26 cellular contexts compared by ENCODE assay signal in the genomic region with DNA sequence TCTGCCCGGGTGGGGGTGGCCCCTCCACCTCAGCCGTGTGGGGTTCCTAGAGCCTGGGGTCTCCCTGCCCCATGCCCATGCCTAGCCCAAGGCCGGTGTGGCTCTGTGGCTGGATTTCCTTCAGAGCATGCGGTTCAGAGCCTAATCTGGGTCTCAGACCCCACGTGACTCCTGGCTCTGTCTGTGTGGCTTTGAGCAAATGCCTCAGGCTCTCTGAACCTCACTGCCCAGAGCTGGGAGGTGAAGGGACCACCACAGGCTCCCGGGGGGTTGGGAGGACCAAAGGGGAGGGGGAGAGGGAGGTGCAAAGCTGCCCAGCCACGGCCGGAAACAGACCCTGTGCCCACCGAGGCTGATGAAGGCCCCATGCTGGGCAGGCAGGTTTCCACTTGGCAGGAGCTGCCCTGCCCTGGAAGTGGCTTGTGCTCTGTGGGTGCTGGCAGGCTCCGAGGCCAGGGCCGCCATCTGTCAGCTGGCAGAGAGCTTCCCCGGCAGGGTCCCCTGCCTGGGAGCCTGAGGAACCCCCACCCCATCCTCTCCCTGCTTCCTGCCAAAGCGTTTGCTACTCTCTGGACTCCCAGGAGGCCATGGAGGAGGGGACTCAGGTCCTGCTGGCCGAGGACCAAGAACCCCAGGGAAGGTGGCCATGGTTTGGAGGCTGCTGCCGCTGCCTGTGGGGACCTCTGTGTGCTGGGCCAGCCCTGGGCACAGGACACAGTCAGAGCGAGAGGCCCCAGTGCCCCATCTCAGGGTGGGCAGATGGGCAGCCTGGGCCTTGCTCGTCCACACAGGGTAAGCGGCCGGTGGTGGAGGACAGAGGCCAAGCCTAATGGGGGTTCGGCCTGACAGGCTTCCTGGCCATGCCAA. TPM values are rescaled to one million over a fixed set of nuclear protein-coding genes. Genes with fewer than 3 reads are reported as not detected.
DNase-seq lines count a peak whose midpoint lies in the region; ATAC-seq, FAIRE-seq and TF ChIP-seq lines count a peak whose summit lies in the region.
"Had no signal": no experiment of that assay in that cellular context is flagged by ENCODE, and none has a peak within 500 bp of the region (broad histone marks: within the 10 kb centered on the region; RNA-seq: fewer than 3 reads in every experiment).

No MANE protein-coding gene starts in this region.

- H3K14ac ChIP-seq in mesenchymal stem cell (ENCODE audit: low read length in 2 of 2) = no peak overlapping the region

- H3K4me1 ChIP-seq in HepG2 (ENCODE audit: insufficient read depth, low read length) = peaks cover 52% of the 10 kb centered on the region
- H3K4me1 ChIP-seq in right lobe of liver = peaks cover 0 to 3% (median 0%) of the 10 kb centered on the region in 4 donors
- H3K4me1 ChIP-seq in PC-9 (replicated peaks; ENCODE audit: insufficient read depth) = peaks cover 11% of the 10 kb centered on the region
- peaks cover 22% of the 10 kb centered on the region for H3K4me1 ChIP-seq in mesenchymal stem cell (ENCODE audit: control insufficient read depth, insufficient read depth, low read depth, low read length)
- H3K4me1 ChIP-seq: BE2C had no signal

- no peak overlapping the region for H2BK15ac ChIP-seq in mesenchymal stem cell (ENCODE audit: low read depth, poor library complexity, severe bottlenecking)

- no TSS peak for BruUV-seq in HepG2 (replicated peaks; lab: Mats Ljungman, UMichigan)
- BruUV-seq in PC-9 (replicated peaks; lab: Mats Ljungman, UMichigan) = no TSS peak

- no peak for TF ChIP-seq CTCF in HepG2 (CRISPR knock-in tag; IDR thresholded peaks at IDR 0.05)
- TF ChIP-seq CTCF in right lobe of liver (IDR thresholded peaks at IDR 0.05) = no peak
- no peak for TF ChIP-seq CTCF in fibroblast of the aortic adventitia (IDR thresholded peaks at IDR 0.05; ENCODE audit: insufficient read depth, low read length)
- no peak for TF ChIP-seq CTCF in PC-9 (conservative IDR thresholded peaks at IDR 0.05)
- TF ChIP-seq CTCF in GM10266 (IDR thresholded peaks at IDR 0.05; ENCODE audit: control insufficient read depth, insufficient read depth, low read depth, missing control alignments) = no peak

- H3K18ac ChIP-seq in mesenchymal stem cell (ENCODE audit: low read depth in 1 of 2, low read length in 2 of 2) = no peak overlapping the region

- POLR2A ChIA-PET in HepG2 (lab: Yijun Ruan, JAX) = interaction anchor here (1.2 kb wide), 1 partner anchor 42 kb away, joined by 3 read pairs; a partner anchor contains a TSS
- POLR2A ChIA-PET in PC-9 (lab: Charles Lee; ENCODE audit: unreplicated experiment) = no interaction called here

- H4K20me1 ChIP-seq in HepG2 (ENCODE audit: insufficient read depth, low read length) (peaks cover 13% of the 10 kb centered on the region), PC-9 (ENCODE audit: insufficient read depth) (no peaks in the 10 kb centered on the region; the same call in none of the 2 replicates)

- no peak for TF ChIP-seq POLR2A in HepG2 (IDR thresholded peaks at IDR 0.05; ENCODE audit: insufficient read depth in 1 of 2, low read depth in 2 of 2, low read length in 2 of 2)
- TF ChIP-seq POLR2A in right lobe of liver (IDR thresholded peaks at IDR 0.05) = no peak

- H2AFZ ChIP-seq in HepG2 (ENCODE audit: low read length) = no peak overlapping the region
- no peak overlapping the region for H2AFZ ChIP-seq in PC-9
- H2AFZ ChIP-seq in mesenchymal stem cell (ENCODE audit: low read depth, low read length) = no peak overlapping the region
- H2AFZ ChIP-seq: GM23338 had no signal

- H3K4me3 ChIP-seq in HepG2 (replicated peaks in 1 of 3; ENCODE audit: insufficient read depth in 1 of 3, low read depth in 2 of 3, low read length in 3 of 3) (no peak overlapping the region; a peak in 1 of 6 replicates), right lobe of liver (no peak overlapping the region), fibroblast of the aortic adventitia (ENCODE audit: low read depth, low read length) (no peak overlapping the region), PC-9 (no peak overlapping the region), mesenchymal stem cell (ENCODE audit: insufficient read depth in 1 of 2, low read depth in 1 of 2, low read length in 2 of 2) (no peak overlapping the region)
- H3K4me3 ChIP-seq: A549, cardiac muscle cell, GM23338, stomach had no signal

- H2BK5ac ChIP-seq in mesenchymal stem cell (ENCODE audit: low read depth, low read length, poor library complexity, severe bottlenecking) = no peak overlapping the region

- TF ChIP-seq RAD21 in HepG2 (CRISPR knock-in tag; IDR thresholded peaks at IDR 0.05) = no peak

- WGBS in HepG2 (ENCODE audit: low lambda C conversion rate) = 13% methylated on average over 8 of the region's 20 CpGs
- no CpG with 5 or more reads among the region's 20 CpGs for WGBS in right lobe of liver (ENCODE audit: insufficient coverage, low coverage, low lambda C conversion rate, missing lambda C conversion rate)
- 72% methylated on average over 20 of the region's 20 CpGs for WGBS in mesenchymal stem cell

- no peak overlapping the region for H4K8ac ChIP-seq in mesenchymal stem cell (ENCODE audit: low read length)

- ATAC-seq in HepG2 (no peak), right lobe of liver (no peak)
- ATAC-seq: A549, GM23338, T-cell had no signal

- H2AK5ac ChIP-seq in mesenchymal stem cell (ENCODE audit: low read length, severe bottlenecking) = no peak overlapping the region

- no peak overlapping the region for H2BK12ac ChIP-seq in mesenchymal stem cell (ENCODE audit: low read length in 2 of 2)

- H3F3A ChIP-seq in PC-9 (ENCODE audit: insufficient read depth, low read depth) = peaks cover 6% of the 10 kb centered on the region; the same call in 1 of the 2 replicates

- intact Hi-C loops in HepG2 (cut with micrococcal nuclease; ENCODE audit: unreplicated experiment) (no loop called here), right lobe of liver (cut with DNase I) (no loop called here), PC-9 (cut with micrococcal nuclease; ENCODE audit: unreplicated experiment) (loop anchor here (10.0 kb wide), 1 partner anchor 721 kb away; a partner anchor contains a TSS)

- TF ChIP-seq EP300 in HepG2 (IDR thresholded peaks at IDR 0.05; ENCODE audit: low read depth in 2 of 2, low read length in 2 of 2) (no peak), HepG2 (CRISPR knock-in tag; IDR thresholded peaks at IDR 0.05; ENCODE audit: borderline replicate concordance) (no peak)

- no peak overlapping the region for H2BK120ac ChIP-seq in mesenchymal stem cell (ENCODE audit: low read depth, low read length)

- H3K9me3 ChIP-seq in HepG2 (ENCODE audit: low read length) (no peaks in the 10 kb centered on the region), right lobe of liver (no peaks in the 10 kb centered on the region), PC-9 (ENCODE audit: insufficient read depth, low read depth) (no peaks in the 10 kb centered on the region), mesenchymal stem cell (ENCODE audit: control insufficient read depth, low read length) (no peaks in the 10 kb centered on the region)
- H3K9me3 ChIP-seq: A549, BE2C, Caco-2, stomach had no signal

- H3K36me3 ChIP-seq in HepG2 (replicated peaks in 1 of 2; ENCODE audit: control insufficient read depth in 1 of 2, insufficient read depth in 2 of 2, low read length in 2 of 2) (no peaks in the 10 kb centered on the region), right lobe of liver (no peaks in the 10 kb centered on the region), PC-9 (ENCODE audit: low read depth) (no peaks in the 10 kb centered on the region), mesenchymal stem cell (ENCODE audit: control insufficient read depth in 1 of 2, insufficient read depth in 2 of 2, low read depth in 1 of 2, low read length in 2 of 2) (no peaks in the 10 kb centered on the region)
- H3K36me3 ChIP-seq: BE2C, cardiac muscle cell, stomach had no signal

- no peaks in the 10 kb centered on the region for H3K9me2 ChIP-seq in PC-9 (ENCODE audit: insufficient read depth)

- H3K79me1 ChIP-seq in mesenchymal stem cell (replicated peaks; ENCODE audit: low read length, poor library complexity, severe bottlenecking) = no peaks in the 10 kb centered on the region

- no peak overlapping the region for H4K91ac ChIP-seq in mesenchymal stem cell (ENCODE audit: low read length)

- no peak overlapping the region for H3K9ac ChIP-seq in HepG2 (ENCODE audit: insufficient read depth, low read depth, low read length)
- no peak overlapping the region for H3K9ac ChIP-seq in mesenchymal stem cell (ENCODE audit: low read length)

- no peak overlapping the region for H3K23ac ChIP-seq in mesenchymal stem cell (ENCODE audit: low read length in 2 of 2)

- in situ Hi-C loops in HepG2 (cut with HindIII; ENCODE audit: extremely low pct_ligation_motif_present, low pct_unique_long_range_greater_than_20kb) = no loop called here

- CTCF ChIA-PET in HepG2 (lab: Yijun Ruan, JAX; ENCODE audit: low intra/inter-chr PET ratio, low total read pairs) = no interaction called here
- CTCF ChIA-PET in PC-9 (lab: Charles Lee) = interaction anchor here (0.5 kb wide), 1 partner anchor 155 kb away, joined by 5 read pairs; no protein-coding TSS in a partner anchor

- H3K4ac ChIP-seq in mesenchymal stem cell (ENCODE audit: low read depth in 1 of 2, low read length in 2 of 2) = no peak overlapping the region

- H3K4me2 ChIP-seq in HepG2 (ENCODE audit: low read depth, low read length) = no peak overlapping the region
- H3K4me2 ChIP-seq in PC-9 = no peak overlapping the region
- H3K4me2 ChIP-seq in mesenchymal stem cell (ENCODE audit: low read length, poor library complexity, severe bottlenecking) = no peak overlapping the region
- H3K4me2 ChIP-seq: A549, GM23338 had no signal

- no peak for FAIRE-seq in HepG2 (lab: Jason Lieb, UNC)
- FAIRE-seq: A549 had no signal

- H3K79me2 ChIP-seq in HepG2 (ENCODE audit: insufficient read depth, low read length) (no peaks in the 10 kb centered on the region), PC-9 (ENCODE audit: low read depth) (no peaks in the 10 kb centered on the region)

- DNase-seq in HepG2 (ENCODE audit: low spot score) (no peak), right lobe of liver (no peak), NCI-H69 (lab: John Stamatoyannopoulos, UW) (peak; percentile 76), fibroblast of the aortic adventitia (ENCODE audit: low read depth) (peak; percentile 17), HuH-7.5 (ENCODE audit: low spot score) (no peak), PC-9 (no peak), GM10266 (ENCODE audit: extremely low spot score) (no peak), mesenchymal stem cell (no peak)
- DNase-seq: activated naive CD4-positive, alpha-beta T cell treated with anti-CD3 and anti-CD28 coated beads, Interleukin-2, amount 50 U/mL, for 16 hours; BE2C; Caco-2; dermis blood vessel endothelial cell; glutamatergic neuron; KBM-7; mammary epithelial cell; NCI-H2081 treated with DMSO at 0.1 percent for 48 hours; NCI-H510A treated with DMSO at 0.1 percent for 48 hours; nucleus accumbens; SHP77; stomach; T-cell; trophoblast cell had no signal

- H3K27ac ChIP-seq in HepG2 (ENCODE audit: extremely low read length, insufficient read depth, low read length) = no peak overlapping the region
- no peak overlapping the region for H3K27ac ChIP-seq in right lobe of liver
- no peak overlapping the region for H3K27ac ChIP-seq in PC-9
- no peak overlapping the region for H3K27ac ChIP-seq in mesenchymal stem cell (ENCODE audit: low read length, poor library complexity, severe bottlenecking)
- H3K27ac ChIP-seq: A549, cardiac muscle cell, stomach had no signal

- peaks cover 74 to 94% of the 10 kb centered on the region in 2 experiments for H3K27me3 ChIP-seq in HepG2 (ENCODE audit: control insufficient read depth in 1 of 2, insufficient read depth in 2 of 2, low read length in 2 of 2)
- no peaks in the 10 kb centered on the region for H3K27me3 ChIP-seq in right lobe of liver
- H3K27me3 ChIP-seq in PC-9 (ENCODE audit: insufficient read depth, low read depth) = peaks cover 35% of the 10 kb centered on the region
- H3K27me3 ChIP-seq in mesenchymal stem cell (ENCODE audit: control insufficient read depth in 1 of 2, insufficient read depth in 1 of 2, low read length in 2 of 2) = peaks cover 21 to 76% of the 10 kb centered on the region in 2 experiments

RNA-seq across cellular contexts. Expression of a gene that starts 4.0 kb away (rescaled TPM):
- total RNA-seq in HepG2 (2016; rRNA removed; fragmentation: Illumina TruSeq; extraction: Trizol) = 1.4 and 2.2 TPM in 2 replicates
- 2.8 and 2.9 TPM in 2 replicates for total RNA-seq in HepG2 (2016; cell fraction: cytosol; rRNA removed; fragmentation: Illumina TruSeq; extraction: Trizol; ENCODE audit: low read depth)
- 1.4 and 2.2 TPM in 2 replicates for total RNA-seq in HepG2 (2016; cell fraction: insoluble cytoplasmic fraction; rRNA removed; fragmentation: Illumina TruSeq; extraction: Trizol)
- 3.6 and 3.7 TPM in 2 replicates for total RNA-seq in HepG2 (2016; cell fraction: membrane; rRNA removed; fragmentation: Illumina TruSeq; extraction: Trizol)
- 1.6 and 1.8 TPM in 2 replicates for total RNA-seq in HepG2 (2016; cell fraction: nucleus; rRNA removed; fragmentation: Illumina TruSeq; extraction: Trizol)
- polyA plus RNA-seq in HepG2 (2011; rRNA removed) = 0.69 and 0.74 TPM in 2 replicates
- 0.37 and 1.2 TPM in 2 replicates for polyA plus RNA-seq in HepG2 (2011; cell fraction: cytosol; rRNA removed)
- 1.6 and 2.1 TPM in 2 replicates for polyA plus RNA-seq in HepG2 (2011; cell fraction: nucleus; rRNA removed)
- 0.61 and 0.90 TPM in 2 replicates for polyA plus RNA-seq in HepG2 (2012)
- 3.5 and 3.8 TPM in 2 replicates for polyA plus RNA-seq in HepG2 (2016; cell fraction: cytosol; fragmentation: Illumina TruSeq; extraction: Trizol; ENCODE audit: low read depth)
- 1.7 and 2.3 TPM in 2 replicates for polyA plus RNA-seq in HepG2 (2016; cell fraction: insoluble cytoplasmic fraction; fragmentation: Illumina TruSeq; extraction: Trizol; ENCODE audit: low read depth)
- 3.3 and 4.1 TPM in 2 replicates for polyA plus RNA-seq in HepG2 (2016; cell fraction: membrane; fragmentation: Illumina TruSeq; extraction: Trizol; ENCODE audit: low read depth)
- 3.3 and 3.4 TPM in 2 replicates for polyA plus RNA-seq in HepG2 (2016; cell fraction: nucleus; fragmentation: Illumina TruSeq; extraction: Trizol; ENCODE audit: insufficient read depth, low read depth)
- 0.62 TPM in 1 of 2 replicates, not detected in the other for polyA minus RNA-seq in HepG2 (2011; rRNA and poly(A)+ RNA removed; ENCODE audit: low replicate concordance)
- 0.40 and 0.62 TPM in 2 replicates for polyA minus RNA-seq in HepG2 (2011; cell fraction: cytosol; rRNA and poly(A)+ RNA removed)
- polyA minus RNA-seq in HepG2 (2011; cell fraction: nucleus; rRNA and poly(A)+ RNA removed) = 0.39 TPM in 1 of 2 replicates, not detected in the other
- total RNA-seq in right lobe of liver = 1 to 10 TPM in 1 of 6 experiments, under 1 TPM in 4, not detected in 1; 0.12 to 3.3 (median 0.15) TPM
- total RNA-seq in fibroblast of the aortic adventitia (ENCODE audit: low replicate concordance) = 0.09 TPM in 1 of 2 replicates, not detected in the other
- total RNA-seq in PC-9 (2021) = not detected in 2 replicates
- 0.43 TPM for polyA plus RNA-seq in mesenchymal stem cell (2013, experiment 1 of 2)
- polyA plus RNA-seq in mesenchymal stem cell (2013, experiment 2 of 2) = 0.37 TPM
- total RNA-seq: activated T-helper 1 cell treated with anti-CD3 and anti-CD28 coated beads, Interleukin-12 subunit alpha, Interleukin-12 subunit beta, Interleukin-2, Interleukin-4 antibody, amounts not matched to agents 30 ng/mL and 10 ng/mL and 1 ng/mL, durations not matched to agents 14 hours and 24 hours and 36 hours; Caco-2; dermis blood vessel endothelial cell; stomach had no signal
- polyA plus RNA-seq: mammary epithelial cell had no signal

RNA-seq across cellular contexts. Expression of a gene that starts 24.8 kb away (rescaled TPM):
- total RNA-seq in HepG2 (2016; rRNA removed; fragmentation: Illumina TruSeq; extraction: Trizol) (20.6 and 83.3 TPM in 2 replicates), right lobe of liver (10 to 100 TPM in 2 of 6 experiments, 1 to 10 TPM in 1, under 1 TPM in 1, not detected in 2; 0.19 to 19.3 (median 6.8) TPM), fibroblast of the aortic adventitia (ENCODE audit: low replicate concordance) (not detected in 2 replicates), PC-9 (2021) (2.5 and 5.4 TPM in 2 replicates)
- 22.4 and 22.9 TPM in 2 replicates for total RNA-seq in HepG2 (2016; cell fraction: cytosol; rRNA removed; fragmentation: Illumina TruSeq; extraction: Trizol; ENCODE audit: low read depth)
- 17.9 and 83.9 TPM in 2 replicates for total RNA-seq in HepG2 (2016; cell fraction: insoluble cytoplasmic fraction; rRNA removed; fragmentation: Illumina TruSeq; extraction: Trizol)
- 38.1 and 39.2 TPM in 2 replicates for total RNA-seq in HepG2 (2016; cell fraction: membrane; rRNA removed; fragmentation: Illumina TruSeq; extraction: Trizol)
- total RNA-seq in HepG2 (2016; cell fraction: nucleus; rRNA removed; fragmentation: Illumina TruSeq; extraction: Trizol) = 88.9 and 114 TPM in 2 replicates
- polyA plus RNA-seq in HepG2 (2011; rRNA removed) = 67.3 and 98.2 TPM in 2 replicates
- 27.2 and 52.1 TPM in 2 replicates for polyA plus RNA-seq in HepG2 (2011; cell fraction: cytosol; rRNA removed)
- polyA plus RNA-seq in HepG2 (2011; cell fraction: nucleus; rRNA removed) = 1,312 and 1,533 TPM in 2 replicates
- polyA plus RNA-seq in HepG2 (2012) = 45.8 and 48.2 TPM in 2 replicates
- polyA plus RNA-seq in HepG2 (2016; cell fraction: cytosol; fragmentation: Illumina TruSeq; extraction: Trizol; ENCODE audit: low read depth) = 27.4 and 28.3 TPM in 2 replicates
- 23.8 and 26.1 TPM in 2 replicates for polyA plus RNA-seq in HepG2 (2016; cell fraction: insoluble cytoplasmic fraction; fragmentation: Illumina TruSeq; extraction: Trizol; ENCODE audit: low read depth)
- polyA plus RNA-seq in HepG2 (2016; cell fraction: membrane; fragmentation: Illumina TruSeq; extraction: Trizol; ENCODE audit: low read depth) = 29.3 and 31.7 TPM in 2 replicates
- polyA plus RNA-seq in HepG2 (2016; cell fraction: nucleus; fragmentation: Illumina TruSeq; extraction: Trizol; ENCODE audit: insufficient read depth, low read depth) = 322 and 325 TPM in 2 replicates
- 51.6 TPM in 1 of 2 replicates, not detected in the other for polyA minus RNA-seq in HepG2 (2011; rRNA and poly(A)+ RNA removed; ENCODE audit: low replicate concordance)
- polyA minus RNA-seq in HepG2 (2011; cell fraction: cytosol; rRNA and poly(A)+ RNA removed) = 17.1 and 21.0 TPM in 2 replicates
- 89.4 and 90.8 TPM in 2 replicates for polyA minus RNA-seq in HepG2 (2011; cell fraction: nucleus; rRNA and poly(A)+ RNA removed)
- 0.99 TPM for polyA plus RNA-seq in mesenchymal stem cell (2013, experiment 1 of 2)
- 1.00 TPM for polyA plus RNA-seq in mesenchymal stem cell (2013, experiment 2 of 2)
- total RNA-seq: dermis blood vessel endothelial cell had no signal
- polyA plus RNA-seq: mammary epithelial cell had no signal

RNA-seq across cellular contexts. Expression of a gene that starts 42.0 kb away (rescaled TPM):
- total RNA-seq in HepG2 (2016; rRNA removed; fragmentation: Illumina TruSeq; extraction: Trizol) (7.2 and 9.3 TPM in 2 replicates), right lobe of liver (10 to 100 TPM in 1 of 6 experiments, 1 to 10 TPM in 5; 2.3 to 11.2 (median 3.1) TPM), fibroblast of the aortic adventitia (ENCODE audit: low replicate concordance) (8.0 and 13.8 TPM in 2 replicates), PC-9 (2021) (9.5 and 15.7 TPM in 2 replicates)
- total RNA-seq in HepG2 (2016; cell fraction: cytosol; rRNA removed; fragmentation: Illumina TruSeq; extraction: Trizol; ENCODE audit: low read depth) = 1.7 and 2.6 TPM in 2 replicates
- 6.1 and 8.3 TPM in 2 replicates for total RNA-seq in HepG2 (2016; cell fraction: insoluble cytoplasmic fraction; rRNA removed; fragmentation: Illumina TruSeq; extraction: Trizol)
- total RNA-seq in HepG2 (2016; cell fraction: membrane; rRNA removed; fragmentation: Illumina TruSeq; extraction: Trizol) = 2.7 and 3.9 TPM in 2 replicates
- 8.7 and 10.5 TPM in 2 replicates for total RNA-seq in HepG2 (2016; cell fraction: nucleus; rRNA removed; fragmentation: Illumina TruSeq; extraction: Trizol)
- 3.8 and 6.1 TPM in 2 replicates for polyA plus RNA-seq in HepG2 (2011; rRNA removed)
- polyA plus RNA-seq in HepG2 (2011; cell fraction: cytosol; rRNA removed) = 1.8 and 2.1 TPM in 2 replicates
- polyA plus RNA-seq in HepG2 (2011; cell fraction: nucleus; rRNA removed) = 6.6 and 11.3 TPM in 2 replicates
- 2.4 and 3.0 TPM in 2 replicates for polyA plus RNA-seq in HepG2 (2012)
- polyA plus RNA-seq in HepG2 (2016; cell fraction: cytosol; fragmentation: Illumina TruSeq; extraction: Trizol; ENCODE audit: low read depth) = 0.79 and 0.83 TPM in 2 replicates
- 4.6 and 6.1 TPM in 2 replicates for polyA plus RNA-seq in HepG2 (2016; cell fraction: insoluble cytoplasmic fraction; fragmentation: Illumina TruSeq; extraction: Trizol; ENCODE audit: low read depth)
- polyA plus RNA-seq in HepG2 (2016; cell fraction: membrane; fragmentation: Illumina TruSeq; extraction: Trizol; ENCODE audit: low read depth) = 0.61 and 1.7 TPM in 2 replicates
- polyA plus RNA-seq in HepG2 (2016; cell fraction: nucleus; fragmentation: Illumina TruSeq; extraction: Trizol; ENCODE audit: insufficient read depth, low read depth) = 11.3 and 22.5 TPM in 2 replicates
- polyA minus RNA-seq in HepG2 (2011; rRNA and poly(A)+ RNA removed; ENCODE audit: low replicate concordance) = 6.4 and 9.2 TPM in 2 replicates
- 4.0 and 6.1 TPM in 2 replicates for polyA minus RNA-seq in HepG2 (2011; cell fraction: cytosol; rRNA and poly(A)+ RNA removed)
- polyA minus RNA-seq in HepG2 (2011; cell fraction: nucleus; rRNA and poly(A)+ RNA removed) = 15.2 and 17.3 TPM in 2 replicates
- polyA plus RNA-seq in mesenchymal stem cell (2013, experiment 1 of 2) = 3.8 TPM
- polyA plus RNA-seq in mesenchymal stem cell (2013, experiment 2 of 2) = 4.3 TPM

Comparison
In these comparisons a context has a peak if more than half of its experiments do, and no peak if none do; other contexts are left out.
1. DNase-seq: peak in NCI-H69 (single experiment) and fibroblast of the aortic adventitia (single experiment); none in HepG2 (single experiment), right lobe of liver (0 of 3), HuH-7.5 (single experiment), PC-9 (0 of 2), GM10266 (single experiment) and mesenchymal stem cell (single experiment).